ENCODE assay signal across 33 cellular contexts in the genomic region with DNA sequence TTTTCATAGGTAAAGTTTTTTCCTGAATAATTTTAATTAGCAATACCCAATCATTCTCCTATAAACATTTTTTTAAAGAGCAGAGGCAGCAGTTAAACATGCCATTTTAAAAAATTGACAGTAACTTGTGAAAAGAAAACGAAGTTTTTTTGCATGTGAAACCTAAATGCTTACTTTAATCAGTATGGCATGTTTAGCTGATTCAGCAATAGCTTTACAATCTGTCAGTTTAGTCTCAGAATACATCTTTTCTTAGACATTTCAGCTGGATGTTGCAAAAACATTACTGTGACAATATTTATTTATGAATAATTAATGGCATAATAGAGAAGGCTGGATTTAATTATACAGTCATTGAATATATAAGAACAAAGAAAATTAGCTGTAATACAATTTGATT.
"Had no signal": no experiment of that assay in that cellular context is flagged by ENCODE, and none has a peak within 500 bp of the region (broad histone marks: within the 10 kb centered on the region; RNA-seq: fewer than 3 reads in every experiment).

No MANE protein-coding gene starts in this region.

- FAIRE-seq: astrocyte, colon had no signal

- ATAC-seq: activated CD4-positive, alpha-beta T cell treated with anti-CD3 and anti-CD28 coated beads for 36 hours; activated CD4-positive, CD25-positive, alpha-beta regulatory T cell treated with anti-CD3 and anti-CD28 coated beads, Interleukin-2, amount 50 U/mL, for 24 hours; activated CD8-positive, alpha-beta memory T cell treated with anti-CD3 and anti-CD28 coated beads, Interleukin-2, amount 10 ng/mL, durations not matched to agents 7 days and 5 days; activated CD8-positive, alpha-beta T cell treated with anti-CD3 and anti-CD28 coated beads, Interleukin-2, amount 10 ng/mL, durations not matched to agents 7 days and 5 days; activated naive CD4-positive, alpha-beta T cell treated with anti-CD3 and anti-CD28 coated beads, Interleukin-2, amount 50 U/mL, for 72 hours; body of pancreas; WTC11 had no signal

- H3K4me3 ChIP-seq: adrenal gland, body of pancreas, breast epithelium had no signal

- H3K27ac ChIP-seq: adrenal gland, body of pancreas, brain microvascular endothelial cell, breast epithelium, WERI-Rb-1 had no signal

- DNase-seq: activated CD4-positive, alpha-beta memory T cell treated with anti-CD3 and anti-CD28 coated beads, Interleukin-2, amount 10 ng/mL, durations not matched to agents 7 days and 5 days; activated CD4-positive, alpha-beta T cell treated with anti-CD3 and anti-CD28 coated beads for 1 hour; activated CD4-positive, alpha-beta T cell treated with anti-CD3 and anti-CD28 coated beads for 36 hours; activated CD4-positive, alpha-beta T cell treated with anti-CD3 and anti-CD28 coated beads for 48 hours; activated CD4-positive, alpha-beta T cell treated with anti-CD3 and anti-CD28 coated beads, Interleukin-2, amount 10 ng/mL, durations not matched to agents 7 days and 5 days; activated CD4-positive, alpha-beta T cell treated with anti-CD3 and anti-CD28 coated beads, Interleukin-2, amount 50 U/mL, for 48 hours; activated CD4-positive, CD25-positive, alpha-beta regulatory T cell; activated CD8-positive, alpha-beta memory T cell treated with anti-CD3 and anti-CD28 coated beads for 24 hours; activated CD8-positive, alpha-beta memory T cell treated with anti-CD3 and anti-CD28 coated beads, Interleukin-2, amount 10 ng/mL, durations not matched to agents 7 days and 5 days; activated CD8-positive, alpha-beta memory T cell treated with anti-CD3 and anti-CD28 coated beads, Interleukin-2, amount 50 U/mL, for 48 hours; activated CD8-positive, alpha-beta T cell treated with anti-CD3 and anti-CD28 coated beads, Interleukin-2, amount 10 ng/mL, durations not matched to agents 7 days and 5 days; activated effector memory CD4-positive, alpha-beta T cell treated with Interleukin-2 at 50 U/mL for 16 hours; activated gamma-delta T cell; activated naive CD4-positive, alpha-beta T cell treated with anti-CD3 and anti-CD28 coated beads for 36 hours; activated naive CD4-positive, alpha-beta T cell treated with anti-CD3 and anti-CD28 coated beads, Interleukin-2, amount 50 U/mL, for 16 hours; activated naive CD8-positive, alpha-beta T cell treated with anti-CD3 and anti-CD28 coated beads for 36 hours; activated T-cell treated with anti-CD3 and anti-CD28 coated beads, Interleukin-2, amount 50 U/mL, for 24 hours; activated T-cell treated with anti-CD3 and anti-CD28 coated beads, Interleukin-2, amount 50 U/mL, for 48 hours; adrenal gland; amniotic stem cell; aorta; body of pancreas; brain microvascular endothelial cell; central memory CD4-positive, alpha-beta T cell; T-helper 2 cell; T-helper 9 cell; WERI-Rb-1 had no signal

- H3K9me3 ChIP-seq: adrenal gland, body of pancreas, breast epithelium had no signal

- H3K36me3 ChIP-seq: adrenal gland, brain microvascular endothelial cell, breast epithelium, WERI-Rb-1 had no signal

- H3K27me3 ChIP-seq: adrenal gland, body of pancreas, brain microvascular endothelial cell, breast epithelium had no signal

- H3K4me1 ChIP-seq: adrenal gland, body of pancreas, breast epithelium had no signal
